ENCODE assay signal across 19 cellular contexts in genomic region chr17:43698678-43699437, GRCh38. TPM values are rescaled to one million over a fixed set of nuclear protein-coding genes. Genes with fewer than 3 reads are reported as not detected.
A peak's percentile ranks its signal among the peaks of the same experiment; 100 is the strongest.
DNase-seq lines count a peak whose midpoint lies in the region; ATAC-seq lines count a peak whose summit lies in the region.
"Had no signal": no experiment of that assay in that cellular context is flagged by ENCODE, and none has a peak within 500 bp of the region (broad histone marks: within the 10 kb centered on the region; RNA-seq: fewer than 3 reads in every experiment).

No MANE protein-coding gene starts in this region.

- no peaks in the 10 kb centered on the region for H3K79me2 ChIP-seq in mesendoderm (ENCODE audit: control insufficient read depth, insufficient read depth, low read length)

- no peak overlapping the region for H2BK5ac ChIP-seq in mesendoderm (ENCODE audit: low read length)

- no peaks in the 10 kb centered on the region for H3K4me1 ChIP-seq in mesendoderm (ENCODE audit: control insufficient read depth, low read depth, low read length)

- DNase-seq in Right ventricle myocardium superior = no peak
- no peak for DNase-seq in left cardiac atrium
- DNase-seq in mesendoderm = peak; percentile 64
- DNase-seq in MG63 = no peak
- no peak for DNase-seq in NCI-H187 treated with DMSO at 0.1 percent for 48 hours (lab: John Stamatoyannopoulos, UW)
- DNase-seq in activated T-cell treated with anti-CD3 and anti-CD28 coated beads, Interleukin-2, amount 50 U/mL, for 72 hours = no peak
- DNase-seq: 8988T, DND-41, Karpas-422, NCI-H1105 treated with DMSO at 0.1 percent for 48 hours, NCI-H1694 treated with DMSO at 0.1 percent for 48 hours, NCI-H446 treated with DMSO at 0.1 percent for 48 hours, NCI-H774, PC-9 had no signal

- no peak overlapping the region for H4K5ac ChIP-seq in mesendoderm (ENCODE audit: low read length)

- no peak overlapping the region for H3K27ac ChIP-seq in mesendoderm (ENCODE audit: low read depth, low read length)
- H3K27ac ChIP-seq: BLaER1, PC-9, SK-N-MC had no signal

- no peak overlapping the region for H3K9ac ChIP-seq in mesendoderm (ENCODE audit: low read length)
- H3K9ac ChIP-seq: BLaER1 had no signal

- H3K9me3 ChIP-seq in MG63 = peaks cover 10% of the 10 kb centered on the region
- H3K9me3 ChIP-seq: BLaER1 had no signal

- WGBS in mesendoderm (ENCODE audit: extremely low coverage, insufficient coverage, low lambda C conversion rate) = no CpG with 5 or more reads among the region's 7 CpGs

- H4K8ac ChIP-seq in mesendoderm (ENCODE audit: low read depth, low read length) = no peak overlapping the region

- H3K79me1 ChIP-seq in mesendoderm (ENCODE audit: low read length) = no peaks in the 10 kb centered on the region

- H3K27ac Mint-ChIP-seq in dendritic cell treated with granulocyte-macrophage colony-stimulating factor and Interleukin-4, amounts not matched to agents 40 ng/mL and 50 ng/mL, for 4 days = peak overlapping the region; percentile 1
- H3K27ac Mint-ChIP-seq in activated T-cell treated with anti-CD3 and anti-CD28 coated beads, Interleukin-2, amount 50 U/mL, for 72 hours = no peak overlapping the region
- H3K27ac Mint-ChIP-seq: GM23338 had no signal

- H3K36me3 ChIP-seq in mesendoderm (ENCODE audit: control insufficient read depth, insufficient read depth, low read length) (no peaks in the 10 kb centered on the region), MG63 (no peaks in the 10 kb centered on the region)
- H3K36me3 ChIP-seq: BLaER1 had no signal

- no peak overlapping the region for H3K4ac ChIP-seq in mesendoderm (ENCODE audit: low read depth, low read length)

- H3K56ac ChIP-seq in mesendoderm (ENCODE audit: low read length) = no peak overlapping the region

- no peaks in the 10 kb centered on the region for H3K36me3 Mint-ChIP-seq in dendritic cell treated with granulocyte-macrophage colony-stimulating factor and Interleukin-4, amounts not matched to agents 40 ng/mL and 50 ng/mL, for 4 days (ENCODE audit: low read depth)
- H3K36me3 Mint-ChIP-seq in activated T-cell treated with anti-CD3 and anti-CD28 coated beads, Interleukin-2, amount 50 U/mL, for 72 hours (ENCODE audit: insufficient read depth in 2 of 2) = no peaks in the 10 kb centered on the region

- H2AK5ac ChIP-seq in mesendoderm (ENCODE audit: low read length) = no peak overlapping the region

- H3K27me3 Mint-ChIP-seq in dendritic cell treated with granulocyte-macrophage colony-stimulating factor and Interleukin-4, amounts not matched to agents 40 ng/mL and 50 ng/mL, for 4 days = peaks cover 51% of the 10 kb centered on the region
- H3K27me3 Mint-ChIP-seq in activated T-cell treated with anti-CD3 and anti-CD28 coated beads, Interleukin-2, amount 50 U/mL, for 72 hours (ENCODE audit: low read depth) = peaks cover 25% of the 10 kb centered on the region

- H3K4me3 ChIP-seq in mesendoderm (ENCODE audit: low read length) (no peak overlapping the region), MG63 (no peak overlapping the region)
- H3K4me3 ChIP-seq: BLaER1, GM23338, PC-9, SK-N-MC had no signal

- ATAC-seq in Right ventricle myocardium superior (ENCODE audit: poor library complexity) (peak; percentile 42), left cardiac atrium (no peak), HG02870 (IDR thresholded peaks at IDR 0.05; ENCODE audit: unreplicated experiment) (no peak)
- ATAC-seq in activated T-cell treated with anti-CD3 and anti-CD28 coated beads, Interleukin-2, amount 50 U/mL, for 72 hours (replicated peaks in 1 of 2) = no peak
- ATAC-seq: GM23338 had no signal

- H2BK15ac ChIP-seq in mesendoderm (replicated peaks; ENCODE audit: low read depth) = no peak overlapping the region

- no peak overlapping the region for H3K4me3 Mint-ChIP-seq in dendritic cell treated with granulocyte-macrophage colony-stimulating factor and Interleukin-4, amounts not matched to agents 40 ng/mL and 50 ng/mL, for 4 days
- H3K4me3 Mint-ChIP-seq in activated T-cell treated with anti-CD3 and anti-CD28 coated beads, Interleukin-2, amount 50 U/mL, for 72 hours = no peak overlapping the region
- H3K4me3 Mint-ChIP-seq: GM23338 had no signal

- no peak overlapping the region for H3K4me2 ChIP-seq in mesendoderm (ENCODE audit: low read length)
- H3K4me2 ChIP-seq: BLaER1, GM23338, PC-9 had no signal

- H3K27me3 ChIP-seq in mesendoderm (ENCODE audit: insufficient read depth, low read length, poor library complexity) = no peaks in the 10 kb centered on the region
- no peaks in the 10 kb centered on the region for H3K27me3 ChIP-seq in MG63
- H3K27me3 ChIP-seq: BLaER1 had no signal

- peaks cover 27% of the 10 kb centered on the region for H3K4me1 Mint-ChIP-seq in dendritic cell treated with granulocyte-macrophage colony-stimulating factor and Interleukin-4, amounts not matched to agents 40 ng/mL and 50 ng/mL, for 4 days (ENCODE audit: low read depth)
- peaks cover 22% of the 10 kb centered on the region for H3K4me1 Mint-ChIP-seq in activated T-cell treated with anti-CD3 and anti-CD28 coated beads, Interleukin-2, amount 50 U/mL, for 72 hours (ENCODE audit: low read depth)

- no peak overlapping the region for H3K23ac ChIP-seq in mesendoderm (ENCODE audit: low read length)

- H3K18ac ChIP-seq in mesendoderm (ENCODE audit: low read length) = no peak overlapping the region

- H2BK120ac ChIP-seq in mesendoderm (ENCODE audit: low read depth, low read length) = no peak overlapping the region

- peaks cover 18% of the 10 kb centered on the region for H3K9me3 Mint-ChIP-seq in dendritic cell treated with granulocyte-macrophage colony-stimulating factor and Interleukin-4, amounts not matched to agents 40 ng/mL and 50 ng/mL, for 4 days
- no peaks in the 10 kb centered on the region for H3K9me3 Mint-ChIP-seq in activated T-cell treated with anti-CD3 and anti-CD28 coated beads, Interleukin-2, amount 50 U/mL, for 72 hours
- H3K9me3 Mint-ChIP-seq: GM23338 had no signal

- intact Hi-C loops in Right ventricle myocardium superior (cut with DNase I) (loop anchor here (10.0 kb wide), 1 partner anchor 146 kb away; the partner anchor contains the start of gene CD300LG), left cardiac atrium (cut with DNase I) (loop anchor here in 1 of 2 donors (10.0 kb wide), 1 partner anchor 146 kb away; the partner anchor contains the start of gene CD300LG)
- intact Hi-C loops in dendritic cell treated with granulocyte-macrophage colony-stimulating factor and Interleukin-4, amounts not matched to agents 40 ng/mL and 50 ng/mL, for 4 days (cut with micrococcal nuclease) = no loop called here

RNA-seq across cellular contexts. Expression of gene MEOX1, which starts 37.1 kb away (rescaled TPM):
- total RNA-seq in Right ventricle myocardium superior (8.5 TPM), left cardiac atrium (10 to 100 TPM in 1 of 2 donors, 1 to 10 TPM in 1; 9.4 to 25.6 TPM)
- polyA plus RNA-seq in mesendoderm (2013, experiment 1 of 2) = 0.04 TPM
- polyA plus RNA-seq in mesendoderm (2013, experiment 2 of 2) = 0.04 TPM
- 1.1 TPM in 1 of 2 replicates, not detected in the other for total RNA-seq in MG63 (2014; rRNA removed; shearing (Covaris generic); ENCODE audit: low replicate concordance)
- under 1 TPM; 0.36 to 0.37 TPM for total RNA-seq in activated T-cell treated with anti-CD3 and anti-CD28 coated beads, Interleukin-2, amount 50 U/mL, for 72 hours
- total RNA-seq: GM23338 had no signal
- polyA plus RNA-seq: GM23338 had no signal

RNA-seq across cellular contexts. Expression of gene SOST, which starts 59.7 kb away (rescaled TPM):
- total RNA-seq in Right ventricle myocardium superior (not detected), left cardiac atrium (not detected)
- polyA plus RNA-seq in mesendoderm (2013, experiment 1 of 2) = 0.13 TPM
- 0.14 TPM for polyA plus RNA-seq in mesendoderm (2013, experiment 2 of 2)
- not detected in 2 replicates for total RNA-seq in MG63 (2014; rRNA removed; shearing (Covaris generic); ENCODE audit: low replicate concordance)
- not detected for total RNA-seq in activated T-cell treated with anti-CD3 and anti-CD28 coated beads, Interleukin-2, amount 50 U/mL, for 72 hours
- total RNA-seq: GM23338, PC-9 had no signal
- polyA plus RNA-seq: GM23338 had no signal
